In genomic region chr10:96999987-97000386, GRCh38 we compare ENCODE assay signal across 14 cellular contexts.
"Had no signal": no experiment of that assay in that cellular context is flagged by ENCODE, and none has a peak within 500 bp of the region (broad histone marks: within the 10 kb centered on the region; RNA-seq: fewer than 3 reads in every experiment).

No MANE protein-coding gene starts in this region.

- H3K4me3 ChIP-seq: esophagus muscularis mucosa, gastroesophageal sphincter, lung, stomach had no signal

- H3K9me3 ChIP-seq: esophagus muscularis mucosa, gastroesophageal sphincter, neutrophil, stomach had no signal

- DNase-seq: cortex of kidney; effector memory CD4-positive, alpha-beta T cell; left cardiac atrium; left ventricle myocardium superior; nephron progenitor cell; stimulated activated CD4-positive, alpha-beta T cell treated with anti-CD3 and anti-CD28 coated beads, Interleukin-12 subunit alpha, Interleukin-12 subunit beta, amount 100 ng/mL, for 4 hours; stimulated activated naive CD4-positive, alpha-beta T cell; stomach; substantia nigra had no signal

- H3K36me3 ChIP-seq: esophagus muscularis mucosa, gastroesophageal sphincter, stomach had no signal

- H3K27ac ChIP-seq: epithelial cell of prostate, esophagus muscularis mucosa, gastroesophageal sphincter, neutrophil, stomach had no signal

- H3K4me1 ChIP-seq: gastroesophageal sphincter had no signal

- H3K27me3 ChIP-seq: esophagus muscularis mucosa, gastroesophageal sphincter, neutrophil, stomach had no signal
